In the genomic region with DNA sequence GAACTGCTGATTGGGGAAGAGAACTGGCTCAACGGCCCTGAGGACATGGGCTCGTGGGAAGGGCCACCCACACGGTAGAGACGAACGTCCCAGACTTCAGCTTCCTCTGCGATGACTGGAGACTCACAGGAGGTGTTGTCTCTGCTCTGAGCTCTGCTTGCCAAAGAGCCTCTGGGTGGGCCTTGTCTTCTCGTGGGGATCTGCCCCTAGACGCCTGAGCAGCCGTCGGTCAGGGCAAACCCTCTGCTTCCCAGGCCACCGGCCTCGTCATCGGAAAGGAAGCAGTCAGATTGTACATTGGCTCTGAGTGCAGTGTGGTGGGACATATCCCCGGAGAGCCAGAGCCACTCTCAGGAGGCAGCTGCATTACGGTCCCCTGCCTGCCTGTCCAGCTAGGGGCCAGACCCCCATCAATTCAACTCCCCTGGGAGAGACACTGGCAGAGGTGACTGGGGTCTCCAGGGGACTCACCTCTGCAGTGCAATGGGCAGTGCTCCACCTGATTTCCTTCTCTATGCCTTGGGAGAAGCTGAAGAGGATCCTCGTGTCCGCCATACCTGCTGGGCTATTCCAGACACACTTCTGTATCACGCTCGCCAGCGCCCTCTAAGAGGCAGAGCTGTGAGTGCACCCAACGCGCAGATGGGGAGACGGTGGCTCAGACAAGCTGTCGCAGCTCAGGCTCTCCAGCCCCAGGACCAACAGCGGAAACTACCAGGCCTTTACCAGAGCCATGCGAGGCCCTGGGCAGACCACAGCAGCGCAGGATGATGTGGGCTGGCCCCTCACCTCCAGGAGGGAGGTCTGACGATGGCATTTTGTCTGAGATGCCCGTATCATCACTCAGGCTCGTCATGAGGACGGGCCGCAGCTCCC, we compare ENCODE assay signal across 26 cellular contexts.
DNase-seq lines count a peak whose midpoint lies in the region; ATAC-seq, FAIRE-seq and TF ChIP-seq lines count a peak whose summit lies in the region.
"Had no signal": no experiment of that assay in that cellular context is flagged by ENCODE, and none has a peak within 500 bp of the region (broad histone marks: within the 10 kb centered on the region; RNA-seq: fewer than 3 reads in every experiment).

No MANE protein-coding gene starts in this region.

- no peak overlapping the region for H2AFZ ChIP-seq in osteoblast (ENCODE audit: low read length)

- no peak overlapping the region for H3K27ac Mint-ChIP-seq in activated naive CD8-positive, alpha-beta T cell treated with anti-CD3 and anti-CD28 coated beads, Interleukin-2, amount 50 U/mL, for 24 hours
- no peak overlapping the region for H3K27ac Mint-ChIP-seq in activated T-cell treated with anti-CD3 and anti-CD28 coated beads, Interleukin-2, amount 50 U/mL, for 72 hours
- H3K27ac Mint-ChIP-seq: CD14-positive monocyte, memory B cell, natural killer cell had no signal

- no peaks in the 10 kb centered on the region for H3K4me1 ChIP-seq in osteoblast (ENCODE audit: insufficient read depth, low read length)
- H3K4me1 ChIP-seq: Peyer's patch, psoas muscle had no signal

- H3K79me2 ChIP-seq in osteoblast (ENCODE audit: insufficient read depth, low read length), result no peaks in the 10 kb centered on the region

- TF ChIP-seq RAD21 in Ishikawa (IDR thresholded peaks at IDR 0.05; ENCODE audit: low read depth), result peak; percentile 16; the same call in 1 of the 2 replicates

- H3K36me3 ChIP-seq in osteoblast (ENCODE audit: insufficient read depth, low read length), result no peaks in the 10 kb centered on the region
- H3K36me3 ChIP-seq: Peyer's patch had no signal

- no peaks in the 10 kb centered on the region for H3K36me3 Mint-ChIP-seq in activated naive CD8-positive, alpha-beta T cell treated with anti-CD3 and anti-CD28 coated beads, Interleukin-2, amount 50 U/mL, for 24 hours (ENCODE audit: low read depth)
- peaks cover 0 to 2% of the 10 kb centered on the region in 2 donors for H3K36me3 Mint-ChIP-seq in activated T-cell treated with anti-CD3 and anti-CD28 coated beads, Interleukin-2, amount 50 U/mL, for 72 hours (ENCODE audit: insufficient read depth in 2 of 2)
- H3K36me3 Mint-ChIP-seq: CD14-positive monocyte, memory B cell, natural killer cell had no signal

- no peaks in the 10 kb centered on the region for H3K9me3 Mint-ChIP-seq in activated naive CD8-positive, alpha-beta T cell treated with anti-CD3 and anti-CD28 coated beads, Interleukin-2, amount 50 U/mL, for 24 hours
- H3K9me3 Mint-ChIP-seq in activated T-cell treated with anti-CD3 and anti-CD28 coated beads, Interleukin-2, amount 50 U/mL, for 72 hours, result peaks cover 0 to 1% of the 10 kb centered on the region in 2 donors
- H3K9me3 Mint-ChIP-seq: central memory CD8-positive, alpha-beta T cell; memory B cell; natural killer cell had no signal

- no peak for TF ChIP-seq CTCF in osteoblast (IDR thresholded peaks at IDR 0.05; ENCODE audit: extremely low read depth, low read depth, low read length)

- FAIRE-seq in HTR-8/SVneo (lab: Jason Lieb, UNC), result no peak
- FAIRE-seq: H54, keratinocyte had no signal

- H3K27me3 ChIP-seq in osteoblast (ENCODE audit: insufficient read depth, low read length), result no peaks in the 10 kb centered on the region
- H3K27me3 ChIP-seq: Peyer's patch, testis had no signal

- ATAC-seq in activated naive CD8-positive, alpha-beta T cell treated with anti-CD3 and anti-CD28 coated beads, Interleukin-2, amount 50 U/mL, for 24 hours, result peak; percentile 21
- no peak for ATAC-seq in activated T-cell treated with anti-CD3 and anti-CD28 coated beads, Interleukin-2, amount 50 U/mL, for 72 hours (replicated peaks in 1 of 2)
- ATAC-seq: natural killer cell, SK-N-SH treated with all-trans-retinoic acid at 6 μM for 48 hours had no signal

- no peaks in the 10 kb centered on the region for H3K9me3 ChIP-seq in osteoblast (ENCODE audit: low read depth, low read length)
- H3K9me3 ChIP-seq: Peyer's patch, psoas muscle, testis had no signal

- H3K4me3 Mint-ChIP-seq in activated naive CD8-positive, alpha-beta T cell treated with anti-CD3 and anti-CD28 coated beads, Interleukin-2, amount 50 U/mL, for 24 hours, result no peak overlapping the region
- H3K4me3 Mint-ChIP-seq in activated T-cell treated with anti-CD3 and anti-CD28 coated beads, Interleukin-2, amount 50 U/mL, for 72 hours, result no peak overlapping the region
- H3K4me3 Mint-ChIP-seq: CD14-positive monocyte; central memory CD8-positive, alpha-beta T cell; memory B cell; natural killer cell had no signal

- TF ChIP-seq EP300 in Ishikawa (IDR thresholded peaks at IDR 0.05; ENCODE audit: borderline replicate concordance), result no peak

- no peak overlapping the region for H3K27ac ChIP-seq in osteoblast (ENCODE audit: low read depth, low read length)
- H3K27ac ChIP-seq: Peyer's patch, psoas muscle, testis had no signal

- H3K27me3 Mint-ChIP-seq in activated naive CD8-positive, alpha-beta T cell treated with anti-CD3 and anti-CD28 coated beads, Interleukin-2, amount 50 U/mL, for 24 hours, result no peaks in the 10 kb centered on the region
- H3K27me3 Mint-ChIP-seq in activated T-cell treated with anti-CD3 and anti-CD28 coated beads, Interleukin-2, amount 50 U/mL, for 72 hours (ENCODE audit: low read depth), result peaks cover 6% of the 10 kb centered on the region
- H3K27me3 Mint-ChIP-seq: central memory CD8-positive, alpha-beta T cell; memory B cell had no signal

- no peak overlapping the region for H3K4me2 ChIP-seq in osteoblast (ENCODE audit: insufficient read depth, low read length)

- DNase-seq in NCI-H748 (lab: John Stamatoyannopoulos, UW; ENCODE audit: unreplicated experiment) (peak; percentile 13), NCI-H748 treated with DMSO at 0.1 percent for 48 hours (lab: John Stamatoyannopoulos, UW) (no peak), osteoblast (ENCODE audit: insufficient read length, low spot score, missing footprints) (peak; percentile 56), DMS79 (lab: John Stamatoyannopoulos, UW) (no peak), HTR-8/SVneo (ENCODE audit: insufficient read length, low spot score) (no peak)
- DNase-seq in activated naive CD8-positive, alpha-beta T cell treated with anti-CD3 and anti-CD28 coated beads, Interleukin-2, amount 50 U/mL, for 24 hours, result no peak
- DNase-seq in activated T-cell treated with anti-CD3 and anti-CD28 coated beads, Interleukin-2, amount 50 U/mL, for 72 hours, result no peak
- DNase-seq: activated gamma-delta T cell treated with Interleukin-2 at 50 U/mL for 16 hours, aorta, DMS53, IMR-90, natural killer cell, NCI-H1105, NCI-H2107, NCI-H526 treated with DMSO at 0.1 percent for 48 hours, Peyer's patch, psoas muscle, T-helper 9 cell, testis had no signal

- peaks cover 7% of the 10 kb centered on the region for H3K4me1 Mint-ChIP-seq in activated naive CD8-positive, alpha-beta T cell treated with anti-CD3 and anti-CD28 coated beads, Interleukin-2, amount 50 U/mL, for 24 hours
- peaks cover 33% of the 10 kb centered on the region for H3K4me1 Mint-ChIP-seq in activated T-cell treated with anti-CD3 and anti-CD28 coated beads, Interleukin-2, amount 50 U/mL, for 72 hours (ENCODE audit: low read depth)
- H3K4me1 Mint-ChIP-seq: CD14-positive monocyte; central memory CD8-positive, alpha-beta T cell; memory B cell had no signal

- no peaks in the 10 kb centered on the region for H4K20me1 ChIP-seq in osteoblast (ENCODE audit: insufficient read depth, low read length)

- no peak overlapping the region for H3K4me3 ChIP-seq in osteoblast (ENCODE audit: insufficient read depth, low read length)
- H3K4me3 ChIP-seq: Peyer's patch, psoas muscle, testis had no signal

TF ChIP-seq in Ishikawa, 13 proteins besides CTCF, POLR2A, EP300 and RAD21:
- TF ChIP-seq, protein P1, sequence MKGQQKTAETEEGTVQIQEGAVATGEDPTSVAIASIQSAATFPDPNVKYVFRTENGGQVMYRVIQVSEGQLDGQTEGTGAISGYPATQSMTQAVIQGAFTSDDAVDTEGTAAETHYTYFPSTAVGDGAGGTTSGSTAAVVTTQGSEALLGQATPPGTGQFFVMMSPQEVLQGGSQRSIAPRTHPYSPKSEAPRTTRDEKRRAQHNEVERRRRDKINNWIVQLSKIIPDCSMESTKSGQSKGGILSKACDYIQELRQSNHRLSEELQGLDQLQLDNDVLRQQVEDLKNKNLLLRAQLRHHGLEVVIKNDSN (IDR thresholded peaks at IDR 0.05), result no peak
- TF ChIP-seq TAF1 (IDR thresholded peaks at IDR 0.05; ENCODE audit: low read depth), result no peak
- no peak for TF ChIP-seq NFIC (IDR thresholded peaks at IDR 0.05)
- TF ChIP-seq MAX (IDR thresholded peaks at IDR 0.05), result no peak
- no peak for TF ChIP-seq TEAD4 (IDR thresholded peaks at IDR 0.05)
- no peak for TF ChIP-seq FOXM1 (IDR thresholded peaks at IDR 0.05; ENCODE audit: borderline replicate concordance, low read depth)
- no peak for TF ChIP-seq YY1 (IDR thresholded peaks at IDR 0.05; ENCODE audit: low read depth)
- TF ChIP-seq EGR1 (IDR thresholded peaks at IDR 0.05), result no peak

Comparison
In these comparisons a context has a peak if more than half of its experiments do, and no peak if none do; other contexts are left out.
1. DNase-seq: peak in NCI-H748 (single experiment) and osteoblast (single experiment); none in NCI-H748 treated with DMSO at 0.1 percent for 48 hours (single experiment), activated naive CD8-positive, alpha-beta T cell treated with anti-CD3 and anti-CD28 coated beads, Interleukin-2, amount 50 U/mL, for 24 hours (single experiment), activated T-cell treated with anti-CD3 and anti-CD28 coated beads, Interleukin-2, amount 50 U/mL, for 72 hours (0 of 2), DMS79 (single experiment) and HTR-8/SVneo (single experiment).